Comparison of ENCODE assay signal across 1 cellular context in genomic region chr14:101732128-101732527, GRCh38.
A peak's percentile ranks its signal among the peaks of the same experiment; 100 is the strongest.
TF ChIP-seq lines count a peak whose summit lies in the region.

No MANE protein-coding gene starts in this region.

TF ChIP-seq in K562, 482 proteins besides CTCF, POLR2A, EP300 and RAD21 (continued from another document and continues in another):
- TF ChIP-seq, protein P1, sequence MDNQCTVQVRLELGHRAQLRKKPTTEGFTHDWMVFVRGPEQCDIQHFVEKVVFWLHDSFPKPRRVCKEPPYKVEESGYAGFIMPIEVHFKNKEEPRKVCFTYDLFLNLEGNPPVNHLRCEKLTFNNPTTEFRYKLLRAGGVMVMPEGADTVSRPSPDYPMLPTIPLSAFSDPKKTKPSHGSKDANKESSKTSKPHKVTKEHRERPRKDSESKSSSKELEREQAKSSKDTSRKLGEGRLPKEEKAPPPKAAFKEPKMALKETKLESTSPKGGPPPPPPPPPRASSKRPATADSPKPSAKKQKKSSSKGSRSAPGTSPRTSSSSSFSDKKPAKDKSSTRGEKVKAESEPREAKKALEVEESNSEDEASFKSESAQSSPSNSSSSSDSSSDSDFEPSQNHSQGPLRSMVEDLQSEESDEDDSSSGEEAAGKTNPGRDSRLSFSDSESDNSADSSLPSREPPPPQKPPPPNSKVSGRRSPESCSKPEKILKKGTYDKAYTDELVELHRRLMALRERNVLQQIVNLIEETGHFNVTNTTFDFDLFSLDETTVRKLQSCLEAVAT (IDR thresholded peaks at IDR 0.05), result 0 out of 4 replicates have a peak, but pooled peaks of 1 of the 2 experiments have one; percentile 52
- TF ChIP-seq BRD9 (IDR thresholded peaks at IDR 0.05; ENCODE audit: low read depth, partially characterized antibody) (peak; percentile 26), NFE2L1 (tag; IDR thresholded peaks at IDR 0.05; ENCODE audit: borderline replicate concordance, low read depth) (no peak), ZNF121 (CRISPR knock-in tag; conservative IDR thresholded peaks at IDR 0.05) (no peak), ZNF184 (CRISPR knock-in tag; IDR thresholded peaks at IDR 0.05) (no peak), NCOA1 (IDR thresholded peaks at IDR 0.05; ENCODE audit: low read depth) (no peak), ZNF75A (CRISPR knock-in tag; IDR thresholded peaks at IDR 0.05) (no peak), HSF4 (CRISPR knock-in tag; IDR thresholded peaks at IDR 0.05; ENCODE audit: borderline replicate concordance) (no peak), TCF15 (CRISPR knock-in tag; IDR thresholded peaks at IDR 0.05) (no peak), SAFB2 (IDR thresholded peaks at IDR 0.05; ENCODE audit: borderline replicate concordance, low read depth, low read length, severe bottlenecking) (no peak), ILF3 (IDR thresholded peaks at IDR 0.05; ENCODE audit: borderline replicate concordance) (no peak), HIVEP1 (CRISPR knock-in tag; IDR thresholded peaks at IDR 0.05) (no peak), ATF2 (CRISPR knock-in tag; IDR thresholded peaks at IDR 0.05) (no peak), CEBPB (tag; IDR thresholded peaks at IDR 0.05) (peak; percentile 94), SUPT5H (IDR thresholded peaks at IDR 0.05) (no peak), NFATC3 (IDR thresholded peaks at IDR 0.05) (no peak), ZNF133 (CRISPR knock-in tag; IDR thresholded peaks at IDR 0.05) (no peak), ARID1B (IDR thresholded peaks at IDR 0.05) (peak; percentile 44; the same call in 1 of the 2 replicates), SMARCA4 (IDR thresholded peaks at IDR 0.05) (peak; percentile 50; the same call in 1 of the 2 replicates), TEAD4 (IDR thresholded peaks at IDR 0.05; ENCODE audit: low read length) (peak; percentile 41; the same call in 1 of the 2 replicates), TEAD4 (CRISPR knock-in tag; IDR thresholded peaks at IDR 0.05; ENCODE audit: borderline replicate concordance) (no peak), SMC3 (conservative IDR thresholded peaks at IDR 0.05; ENCODE audit: insufficient read depth, low read depth, low read length) (no peak), RBM39 (optimal IDR thresholded peaks at IDR 0.05; ENCODE audit: low read depth, low read length) (no peak), ZNF263 (CRISPR knock-in tag; IDR thresholded peaks at IDR 0.05; ENCODE audit: borderline replicate concordance) (no peak), ARHGAP35 (IDR thresholded peaks at IDR 0.05; ENCODE audit: partially characterized antibody) (no peak), PRPF4 (IDR thresholded peaks at IDR 0.05; ENCODE audit: insufficient read depth, low read depth, low read length, poor library complexity, severe bottlenecking) (no peak), NONO (IDR thresholded peaks at IDR 0.05; ENCODE audit: low read depth in 2 of 2, low read length in 1 of 2) (no peak), NBN (IDR thresholded peaks at IDR 0.05; ENCODE audit: low read depth) (no peak), MAFF (IDR thresholded peaks at IDR 0.05; ENCODE audit: low read length) (no peak), ZHX1 (conservative IDR thresholded peaks at IDR 0.05; ENCODE audit: low read length) (no peak), PHF21A (IDR thresholded peaks at IDR 0.05; ENCODE audit: borderline replicate concordance, low read depth) (no peak), BACH1 (tag; IDR thresholded peaks at IDR 0.05) (no peak), NFE2 (IDR thresholded peaks at IDR 0.05; ENCODE audit: low read depth) (no peak; the same call in 1 of the 2 replicates), ZNF217 (CRISPR knock-in tag; IDR thresholded peaks at IDR 0.05) (no peak), CBFA2T3 (IDR thresholded peaks at IDR 0.05) (0 out of 2 replicates have a peak, but pooled peaks have one; percentile 33), ZNF175 (CRISPR knock-in tag; IDR thresholded peaks at IDR 0.05; ENCODE audit: low read depth) (no peak), PCBP2 (IDR thresholded peaks at IDR 0.05; ENCODE audit: low read depth, low read length, poor library complexity, severe bottlenecking) (no peak), SRSF1 (IDR thresholded peaks at IDR 0.05; ENCODE audit: low read depth, low read length) (no peak), ARID3B (CRISPR knock-in tag; IDR thresholded peaks at IDR 0.05; ENCODE audit: borderline replicate concordance) (no peak), HEY1 (CRISPR knock-in tag; IDR thresholded peaks at IDR 0.05; ENCODE audit: borderline replicate concordance) (no peak), RCOR1 (IDR thresholded peaks at IDR 0.05; ENCODE audit: borderline replicate concordance in 1 of 2, low read depth in 2 of 2, low read length in 2 of 2) (no peak), PURB (CRISPR knock-in tag; IDR thresholded peaks at IDR 0.05; ENCODE audit: low read depth) (no peak), ZSCAN32 (CRISPR knock-in tag; IDR thresholded peaks at IDR 0.05) (0 out of 2 replicates have a peak, but pooled peaks have one; percentile 38), MYBL2 (IDR thresholded peaks at IDR 0.05; ENCODE audit: low read depth) (no peak), MYBL2 (CRISPR knock-in tag; IDR thresholded peaks at IDR 0.05; ENCODE audit: borderline replicate concordance) (no peak), DDX20 (tag; IDR thresholded peaks at IDR 0.05; ENCODE audit: low read depth) (no peak)
- TF ChIP-seq, protein P2, sequence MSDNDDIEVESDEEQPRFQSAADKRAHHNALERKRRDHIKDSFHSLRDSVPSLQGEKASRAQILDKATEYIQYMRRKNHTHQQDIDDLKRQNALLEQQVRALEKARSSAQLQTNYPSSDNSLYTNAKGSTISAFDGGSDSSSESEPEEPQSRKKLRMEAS (CRISPR knock-in tag; IDR thresholded peaks at IDR 0.05), result no peak
- TF ChIP-seq, protein P3, sequence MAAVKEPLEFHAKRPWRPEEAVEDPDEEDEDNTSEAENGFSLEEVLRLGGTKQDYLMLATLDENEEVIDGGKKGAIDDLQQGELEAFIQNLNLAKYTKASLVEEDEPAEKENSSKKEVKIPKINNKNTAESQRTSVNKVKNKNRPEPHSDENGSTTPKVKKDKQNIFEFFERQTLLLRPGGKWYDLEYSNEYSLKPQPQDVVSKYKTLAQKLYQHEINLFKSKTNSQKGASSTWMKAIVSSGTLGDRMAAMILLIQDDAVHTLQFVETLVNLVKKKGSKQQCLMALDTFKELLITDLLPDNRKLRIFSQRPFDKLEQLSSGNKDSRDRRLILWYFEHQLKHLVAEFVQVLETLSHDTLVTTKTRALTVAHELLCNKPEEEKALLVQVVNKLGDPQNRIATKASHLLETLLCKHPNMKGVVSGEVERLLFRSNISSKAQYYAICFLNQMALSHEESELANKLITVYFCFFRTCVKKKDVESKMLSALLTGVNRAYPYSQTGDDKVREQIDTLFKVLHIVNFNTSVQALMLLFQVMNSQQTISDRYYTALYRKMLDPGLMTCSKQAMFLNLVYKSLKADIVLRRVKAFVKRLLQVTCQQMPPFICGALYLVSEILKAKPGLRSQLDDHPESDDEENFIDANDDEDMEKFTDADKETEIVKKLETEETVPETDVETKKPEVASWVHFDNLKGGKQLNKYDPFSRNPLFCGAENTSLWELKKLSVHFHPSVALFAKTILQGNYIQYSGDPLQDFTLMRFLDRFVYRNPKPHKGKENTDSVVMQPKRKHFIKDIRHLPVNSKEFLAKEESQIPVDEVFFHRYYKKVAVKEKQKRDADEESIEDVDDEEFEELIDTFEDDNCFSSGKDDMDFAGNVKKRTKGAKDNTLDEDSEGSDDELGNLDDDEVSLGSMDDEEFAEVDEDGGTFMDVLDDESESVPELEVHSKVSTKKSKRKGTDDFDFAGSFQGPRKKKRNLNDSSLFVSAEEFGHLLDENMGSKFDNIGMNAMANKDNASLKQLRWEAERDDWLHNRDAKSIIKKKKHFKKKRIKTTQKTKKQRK (IDR thresholded peaks at IDR 0.05; ENCODE audit: borderline replicate concordance, low read depth, low read length), result no peak
